In the genomic region with DNA sequence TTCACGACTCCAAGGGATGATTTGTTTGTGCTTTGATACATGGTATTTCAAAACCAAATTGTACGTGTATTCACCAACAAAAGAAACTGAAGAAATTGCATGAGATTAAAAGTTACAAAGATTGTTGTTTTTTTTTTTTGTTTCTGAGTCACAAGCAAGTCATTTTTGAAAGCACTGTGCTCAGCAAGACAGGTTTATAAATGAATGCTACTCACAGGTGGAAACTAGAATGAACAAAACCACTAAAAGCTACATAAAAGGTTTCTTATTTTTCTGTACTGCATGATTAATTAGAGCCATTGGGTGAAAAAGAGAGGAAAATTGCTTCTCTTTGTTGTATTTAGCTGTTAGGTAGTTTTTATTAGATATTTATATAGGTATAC, we compare ENCODE assay signal across 12 cellular contexts.
A peak's percentile ranks its signal among the peaks of the same experiment; 100 is the strongest.
DNase-seq lines count a peak whose midpoint lies in the region; ATAC-seq and TF ChIP-seq lines count a peak whose summit lies in the region.
"Had no signal": no experiment of that assay in that cellular context is flagged by ENCODE, and none has a peak within 500 bp of the region (broad histone marks: within the 10 kb centered on the region; RNA-seq: fewer than 3 reads in every experiment).

No MANE protein-coding gene starts in this region.

- H3K36me3 ChIP-seq in CD4-positive, alpha-beta memory T cell (ENCODE audit: insufficient read depth, low read length): no peaks in the 10 kb centered on the region
- H3K36me3 ChIP-seq in KMS-11 (ENCODE audit: insufficient read depth): no peaks in the 10 kb centered on the region
- no peaks in the 10 kb centered on the region for H3K36me3 ChIP-seq in tibial artery

- intact Hi-C loops in CD4-positive, alpha-beta memory T cell (cut with micrococcal nuclease): no loop called here
- intact Hi-C loops in tibial artery (cut with DNase I; ENCODE audit: low total_unique reads): no loop called here

- H3K4me2 ChIP-seq in KMS-11: peak overlapping the region; percentile 65

- TF ChIP-seq CTCF in KMS-11 (conservative IDR thresholded peaks at IDR 0.05; ENCODE audit: low read depth, low read length): no peak
- no peak for TF ChIP-seq CTCF in tibial artery (IDR thresholded peaks at IDR 0.05)

- H3K27ac ChIP-seq in CD4-positive, alpha-beta memory T cell (ENCODE audit: low read depth, low read length): peak overlapping the region; percentile 35
- H3K27ac ChIP-seq in KMS-11: peak overlapping the region; percentile 85
- H3K27ac ChIP-seq in tibial artery: no peak overlapping the region

- H3K4me3 ChIP-seq in CD4-positive, alpha-beta memory T cell (ENCODE audit: low read length in 2 of 2): peak overlapping the region in 1 of 2 donors; percentile 9
- H3K4me3 ChIP-seq in KMS-11 (IDR thresholded peaks at IDR 0.05; ENCODE audit: insufficient read depth, low read depth, low read length): no peak overlapping the region
- no peak overlapping the region for H3K4me3 ChIP-seq in tibial artery

- H3K4me1 ChIP-seq in CD4-positive, alpha-beta memory T cell (ENCODE audit: insufficient read depth, low read length): peaks cover 60% of the 10 kb centered on the region
- H3K4me1 ChIP-seq in KMS-11 (ENCODE audit: low read depth, poor library complexity, severe bottlenecking) (peaks cover 39% of the 10 kb centered on the region), tibial artery (no peaks in the 10 kb centered on the region)

- no peaks in the 10 kb centered on the region for H3K27me3 ChIP-seq in CD4-positive, alpha-beta memory T cell (ENCODE audit: insufficient read depth, low read length)
- H3K27me3 ChIP-seq in KMS-11 (ENCODE audit: insufficient read depth, low read depth): no peaks in the 10 kb centered on the region
- H3K27me3 ChIP-seq in tibial artery: no peaks in the 10 kb centered on the region

- peak overlapping the region; percentile 80 for H2AFZ ChIP-seq in KMS-11 (ENCODE audit: low read depth)

- H3K4me1 Mint-ChIP-seq in CD4-positive, alpha-beta memory T cell: peaks cover 51 to 68% (median 60%) of the 10 kb centered on the region in 4 donors
- peaks cover 51% of the 10 kb centered on the region for H3K4me1 Mint-ChIP-seq in activated CD8-positive, alpha-beta T cell treated with anti-CD3 and anti-CD28 coated beads, Interleukin-2, amount 10 ng/mL, durations not matched to agents 7 days and 5 days (ENCODE audit: low read depth)
- H3K4me1 Mint-ChIP-seq in naive thymus-derived CD8-positive, alpha-beta T cell: peaks cover 11 to 39% (median 31%) of the 10 kb centered on the region in 4 donors

- peak overlapping the region in 7 of 8 donors; percentile 23 to 94 (median 78) for H3K4me3 Mint-ChIP-seq in CD4-positive, alpha-beta memory T cell
- no peak overlapping the region for H3K4me3 Mint-ChIP-seq in activated CD8-positive, alpha-beta T cell treated with anti-CD3 and anti-CD28 coated beads, Interleukin-2, amount 10 ng/mL, durations not matched to agents 7 days and 5 days
- H3K4me3 Mint-ChIP-seq in naive thymus-derived CD8-positive, alpha-beta T cell: peak overlapping the region in 2 of 10 donors; percentile 19 to 20
- H3K4me3 Mint-ChIP-seq: brain had no signal

- DNase-seq in CD4-positive, alpha-beta memory T cell: no peak
- DNase-seq in activated CD8-positive, alpha-beta T cell treated with anti-CD3 and anti-CD28 coated beads, Interleukin-2, amount 10 ng/mL, durations not matched to agents 7 days and 5 days: no peak
- DNase-seq in naive thymus-derived CD8-positive, alpha-beta T cell: no peak
- DNase-seq in tibial artery (no peak), foreskin melanocyte (no peak)
- DNase-seq: NCI-H1048, SIG-M5 had no signal

- no peak for ATAC-seq in activated CD8-positive, alpha-beta T cell treated with anti-CD3 and anti-CD28 coated beads, Interleukin-2, amount 10 ng/mL, durations not matched to agents 7 days and 5 days
- no peak for ATAC-seq in naive thymus-derived CD8-positive, alpha-beta T cell
- ATAC-seq in HG03097 (IDR thresholded peaks at IDR 0.05; ENCODE audit: low FRiP score, unreplicated experiment): no peak
- ATAC-seq: left lobe of liver had no signal

- peaks cover 22 to 34% of the 10 kb centered on the region in 2 donors for H3K36me3 Mint-ChIP-seq in CD4-positive, alpha-beta memory T cell
- H3K36me3 Mint-ChIP-seq in activated CD8-positive, alpha-beta T cell treated with anti-CD3 and anti-CD28 coated beads, Interleukin-2, amount 10 ng/mL, durations not matched to agents 7 days and 5 days (ENCODE audit: low read depth): peaks cover 27% of the 10 kb centered on the region
- H3K36me3 Mint-ChIP-seq in naive thymus-derived CD8-positive, alpha-beta T cell: no peaks in the 10 kb centered on the region
- H3K36me3 Mint-ChIP-seq: brain had no signal

- H3K27ac Mint-ChIP-seq in CD4-positive, alpha-beta memory T cell: peak overlapping the region; percentile 80 to 94 (median 92)
- peak overlapping the region; percentile 62 for H3K27ac Mint-ChIP-seq in activated CD8-positive, alpha-beta T cell treated with anti-CD3 and anti-CD28 coated beads, Interleukin-2, amount 10 ng/mL, durations not matched to agents 7 days and 5 days
- peak overlapping the region in 7 of 10 donors; percentile 19 to 60 (median 29) for H3K27ac Mint-ChIP-seq in naive thymus-derived CD8-positive, alpha-beta T cell
- H3K27ac Mint-ChIP-seq: progenitor cell of endocrine pancreas had no signal

- CTCF ChIA-PET in CD4-positive, alpha-beta memory T cell (lab: Charles Lee; ENCODE audit: partially characterized antibody): interaction anchor here (0.7 to 17.5 kb wide), 24 partner anchors 10 to 444 kb away, joined by 3 to 591 read pairs (median 10); a partner anchor contains a TSS
- CTCF ChIA-PET in activated CD8-positive, alpha-beta T cell treated with anti-CD3 and anti-CD28 coated beads, Interleukin-2, amount 10 ng/mL, durations not matched to agents 7 days and 5 days (lab: Charles Lee): interaction anchor here (0.7 to 6.9 kb wide), 31 partner anchors 10 to 307 kb away, joined by 3 to 159 read pairs (median 9); a partner anchor contains a TSS

- H3K9ac ChIP-seq in KMS-11: peak overlapping the region; percentile 28; the same call in 1 of the 2 replicates

- H3K27me3 Mint-ChIP-seq in CD4-positive, alpha-beta memory T cell: no peaks in the 10 kb centered on the region
- no peaks in the 10 kb centered on the region for H3K27me3 Mint-ChIP-seq in activated CD8-positive, alpha-beta T cell treated with anti-CD3 and anti-CD28 coated beads, Interleukin-2, amount 10 ng/mL, durations not matched to agents 7 days and 5 days (ENCODE audit: low read depth)
- no peaks in the 10 kb centered on the region for H3K27me3 Mint-ChIP-seq in naive thymus-derived CD8-positive, alpha-beta T cell
- H3K27me3 Mint-ChIP-seq: brain, progenitor cell of endocrine pancreas had no signal

- H4K20me1 ChIP-seq in KMS-11 (ENCODE audit: insufficient read depth): no peaks in the 10 kb centered on the region

- H3K9me3 ChIP-seq in CD4-positive, alpha-beta memory T cell (ENCODE audit: control insufficient read depth in 1 of 2, low read length in 2 of 2): no peaks in the 10 kb centered on the region
- no peaks in the 10 kb centered on the region for H3K9me3 ChIP-seq in tibial artery

- peaks cover 0 to 2% (median 0%) of the 10 kb centered on the region in 8 donors for H3K9me3 Mint-ChIP-seq in CD4-positive, alpha-beta memory T cell
- H3K9me3 Mint-ChIP-seq in activated CD8-positive, alpha-beta T cell treated with anti-CD3 and anti-CD28 coated beads, Interleukin-2, amount 10 ng/mL, durations not matched to agents 7 days and 5 days (ENCODE audit: insufficient read depth): no peaks in the 10 kb centered on the region
- no peaks in the 10 kb centered on the region for H3K9me3 Mint-ChIP-seq in naive thymus-derived CD8-positive, alpha-beta T cell

- no peaks in the 10 kb centered on the region for H3K79me2 ChIP-seq in KMS-11 (ENCODE audit: insufficient read depth, low read depth)

- POLR2A ChIA-PET in CD4-positive, alpha-beta memory T cell (lab: Charles Lee; ENCODE audit: partially characterized antibody): interaction anchor here (0.6 to 8.1 kb wide), 23 partner anchors 11 to 1006 kb away, joined by 3 to 370 read pairs (median 11); a partner anchor contains a TSS
- POLR2A ChIA-PET in activated CD8-positive, alpha-beta T cell treated with anti-CD3 and anti-CD28 coated beads, Interleukin-2, amount 10 ng/mL, durations not matched to agents 7 days and 5 days (lab: Charles Lee): interaction anchor here (0.7 to 3.5 kb wide), 5 partner anchors 8 to 304 kb away, joined by 3 to 17 read pairs (median 5); no protein-coding TSS in a partner anchor
- POLR2A ChIA-PET in naive thymus-derived CD8-positive, alpha-beta T cell (lab: Charles Lee): interaction anchor here (0.7 to 4.0 kb wide), 7 partner anchors 10 to 215 kb away, joined by 3 to 19 read pairs (median 3); no protein-coding TSS in a partner anchor

Comparison
In these comparisons a context has a peak if more than half of its experiments do, and no peak if none do; other contexts are left out.
1. H3K27ac ChIP-seq: peak in CD4-positive, alpha-beta memory T cell (single experiment) and KMS-11 (single experiment); none in tibial artery (0 of 2).
2. H3K27ac Mint-ChIP-seq: peak in every context shown above with its lines; median percentile 92 in CD4-positive, alpha-beta memory T cell; 62 in activated CD8-positive, alpha-beta T cell treated with anti-CD3 and anti-CD28 coated beads, Interleukin-2, amount 10 ng/mL, durations not matched to agents 7 days and 5 days; 29 in naive thymus-derived CD8-positive, alpha-beta T cell.